Comparison of ENCODE assay signal across 8 cellular contexts in genomic region chr1:181128592-181129497, GRCh38. TPM values are rescaled to one million over a fixed set of nuclear protein-coding genes. Genes with fewer than 3 reads are reported as not detected.
DNase-seq lines count a peak whose midpoint lies in the region; ATAC-seq and TF ChIP-seq lines count a peak whose summit lies in the region.

No MANE protein-coding gene starts in this region.

- peak overlapping the region in 1 of 3 donors; percentile 53 for H3K27ac Mint-ChIP-seq in CD4-positive, CD25-positive, alpha-beta regulatory T cell

- intact Hi-C loops in right cardiac atrium (cut with DNase I) (no loop called here), upper lobe of right lung (cut with DNase I) (no loop called here)

- H3K27ac ChIP-seq in CD4-positive, CD25-positive, alpha-beta regulatory T cell (ENCODE audit: insufficient read depth, low read length, poor library complexity, severe bottlenecking) = no peak overlapping the region
- H3K27ac ChIP-seq in Peyer's patch (peak overlapping the region; percentile 13 to 76 (median 49)), right cardiac atrium (ENCODE audit: low read length) (peak overlapping the region; percentile 26), upper lobe of right lung (peak overlapping the region; percentile 77)

- DNase-seq in CD4-positive, CD25-positive, alpha-beta regulatory T cell = no peak
- DNase-seq in Peyer's patch = peak in 2 of 3 donors; percentile 78
- DNase-seq in right cardiac atrium = peak in 2 of 3 donors; percentile 72 to 80
- peak; percentile 85 for DNase-seq in upper lobe of right lung
- no peak for DNase-seq in activated CD4-positive, alpha-beta T cell treated with anti-CD3 and anti-CD28 coated beads, Interleukin-2, amount 50 U/mL, for 4 hours

- no peaks in the 10 kb centered on the region for H3K27me3 ChIP-seq in CD4-positive, CD25-positive, alpha-beta regulatory T cell (ENCODE audit: control insufficient read depth, insufficient read depth, low read length)
- H3K27me3 ChIP-seq in Peyer's patch = no peaks in the 10 kb centered on the region
- H3K27me3 ChIP-seq in right cardiac atrium (ENCODE audit: control insufficient read depth, insufficient read depth) = no peaks in the 10 kb centered on the region
- H3K27me3 ChIP-seq in upper lobe of right lung = no peaks in the 10 kb centered on the region

- H3K4me3 Mint-ChIP-seq in CD4-positive, CD25-positive, alpha-beta regulatory T cell = no peak overlapping the region

- 39% methylated on average over 19 of the region's 19 CpGs for WGBS in right cardiac atrium

- peaks cover 0 to 10% (median 3%) of the 10 kb centered on the region in 4 donors for H3K4me1 Mint-ChIP-seq in CD4-positive, CD25-positive, alpha-beta regulatory T cell

- H3K9me3 Mint-ChIP-seq in CD4-positive, CD25-positive, alpha-beta regulatory T cell = no peaks in the 10 kb centered on the region

- no peaks in the 10 kb centered on the region for H3K36me3 Mint-ChIP-seq in CD4-positive, CD25-positive, alpha-beta regulatory T cell

- TF ChIP-seq POLR2A in Peyer's patch (IDR thresholded peaks at IDR 0.05) = no peak

- no peaks in the 10 kb centered on the region for H3K36me3 ChIP-seq in CD4-positive, CD25-positive, alpha-beta regulatory T cell (ENCODE audit: control insufficient read depth, insufficient read depth, low read length)
- no peaks in the 10 kb centered on the region for H3K36me3 ChIP-seq in Peyer's patch
- no peaks in the 10 kb centered on the region for H3K36me3 ChIP-seq in upper lobe of right lung

- ATAC-seq in CD4-positive, CD25-positive, alpha-beta regulatory T cell (ENCODE audit: low read depth in 2 of 2) = peak; percentile 35 to 38
- ATAC-seq in GM19328 (IDR thresholded peaks at IDR 0.05; ENCODE audit: unreplicated experiment) (peak; percentile 37), HG03354 (IDR thresholded peaks at IDR 0.05; ENCODE audit: poor library complexity, severe bottlenecking, unreplicated experiment) (peak; percentile 55), right cardiac atrium (peak; percentile 60 to 64), upper lobe of right lung (peak; percentile 84), HG03439 (IDR thresholded peaks at IDR 0.05; ENCODE audit: unreplicated experiment) (no peak)

- H3K4me3 ChIP-seq in CD4-positive, CD25-positive, alpha-beta regulatory T cell (ENCODE audit: low read depth, low read length) = no peak overlapping the region
- H3K4me3 ChIP-seq in Peyer's patch (peak overlapping the region in 1 of 4 donors; percentile 6), right cardiac atrium (ENCODE audit: low read length) (no peak overlapping the region), upper lobe of right lung (peak overlapping the region; percentile 23)

- TF ChIP-seq CTCF in Peyer's patch (IDR thresholded peaks at IDR 0.05) = no peak
- TF ChIP-seq CTCF in upper lobe of right lung (IDR thresholded peaks at IDR 0.05) = no peak

- H3K27me3 Mint-ChIP-seq in CD4-positive, CD25-positive, alpha-beta regulatory T cell = peaks cover 4% of the 10 kb centered on the region

- H3K9me3 ChIP-seq in CD4-positive, CD25-positive, alpha-beta regulatory T cell (ENCODE audit: control insufficient read depth in 2 of 2, low read length in 2 of 2) = no peaks in the 10 kb centered on the region
- H3K9me3 ChIP-seq in Peyer's patch (no peaks in the 10 kb centered on the region), right cardiac atrium (ENCODE audit: control insufficient read depth, low read length) (no peaks in the 10 kb centered on the region), upper lobe of right lung (no peaks in the 10 kb centered on the region)

- peaks cover 1% of the 10 kb centered on the region for H3K4me1 ChIP-seq in CD4-positive, CD25-positive, alpha-beta regulatory T cell (ENCODE audit: control insufficient read depth, insufficient read depth, low read length, poor library complexity, severe bottlenecking)
- H3K4me1 ChIP-seq in Peyer's patch (peaks cover 0 to 30% (median 22%) of the 10 kb centered on the region in 4 donors), right cardiac atrium (ENCODE audit: control insufficient read depth, insufficient read depth, low read length) (peaks cover 19% of the 10 kb centered on the region), upper lobe of right lung (peaks cover 45% of the 10 kb centered on the region)

RNA-seq across cellular contexts. Expression of gene IER5, which starts 40.3 kb away (rescaled TPM):
- 81.8 TPM for total RNA-seq in CD4-positive, CD25-positive, alpha-beta regulatory T cell
- 10 to 100 TPM in 1 of 4 donors, 1 to 10 TPM in 3; 6.5 to 14.2 (median 7.7) TPM for polyA plus RNA-seq in CD4-positive, CD25-positive, alpha-beta regulatory T cell
- total RNA-seq in Peyer's patch = 10 to 100 TPM in 1 of 4 donors, 1 to 10 TPM in 3; 6.3 to 10.7 (median 8.2) TPM
- 10 to 100 TPM; 21.9 to 32.6 (median 28.2) TPM for total RNA-seq in right cardiac atrium
- 63.8 TPM for polyA plus RNA-seq in right cardiac atrium
- total RNA-seq in upper lobe of right lung = 32.0 TPM

Comparison
In these comparisons a context has a peak if more than half of its experiments do, and no peak if none do; other contexts are left out.
1. DNase-seq: peak in Peyer's patch (2 of 3), right cardiac atrium (2 of 3) and upper lobe of right lung (single experiment); none in CD4-positive, CD25-positive, alpha-beta regulatory T cell (0 of 3) and activated CD4-positive, alpha-beta T cell treated with anti-CD3 and anti-CD28 coated beads, Interleukin-2, amount 50 U/mL, for 4 hours (0 of 2).